In genomic region chr16:27402569-27402963, GRCh38 we compare ENCODE assay signal across 1 cellular context.
TF ChIP-seq lines count a peak whose summit lies in the region.

No MANE protein-coding gene starts in this region.

TF ChIP-seq in WTC11, 78 proteins besides CTCF, POLR2A, EP300 and RAD21 (continued from another document):
- TF ChIP-seq, protein P1, sequence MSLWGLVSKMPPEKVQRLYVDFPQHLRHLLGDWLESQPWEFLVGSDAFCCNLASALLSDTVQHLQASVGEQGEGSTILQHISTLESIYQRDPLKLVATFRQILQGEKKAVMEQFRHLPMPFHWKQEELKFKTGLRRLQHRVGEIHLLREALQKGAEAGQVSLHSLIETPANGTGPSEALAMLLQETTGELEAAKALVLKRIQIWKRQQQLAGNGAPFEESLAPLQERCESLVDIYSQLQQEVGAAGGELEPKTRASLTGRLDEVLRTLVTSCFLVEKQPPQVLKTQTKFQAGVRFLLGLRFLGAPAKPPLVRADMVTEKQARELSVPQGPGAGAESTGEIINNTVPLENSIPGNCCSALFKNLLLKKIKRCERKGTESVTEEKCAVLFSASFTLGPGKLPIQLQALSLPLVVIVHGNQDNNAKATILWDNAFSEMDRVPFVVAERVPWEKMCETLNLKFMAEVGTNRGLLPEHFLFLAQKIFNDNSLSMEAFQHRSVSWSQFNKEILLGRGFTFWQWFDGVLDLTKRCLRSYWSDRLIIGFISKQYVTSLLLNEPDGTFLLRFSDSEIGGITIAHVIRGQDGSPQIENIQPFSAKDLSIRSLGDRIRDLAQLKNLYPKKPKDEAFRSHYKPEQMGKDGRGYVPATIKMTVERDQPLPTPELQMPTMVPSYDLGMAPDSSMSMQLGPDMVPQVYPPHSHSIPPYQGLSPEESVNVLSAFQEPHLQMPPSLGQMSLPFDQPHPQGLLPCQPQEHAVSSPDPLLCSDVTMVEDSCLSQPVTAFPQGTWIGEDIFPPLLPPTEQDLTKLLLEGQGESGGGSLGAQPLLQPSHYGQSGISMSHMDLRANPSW (CRISPR knock-in tag; conservative IDR thresholded peaks at IDR 0.05; ENCODE audit: low read depth): no peak
- no peak for TF ChIP-seq ZNF416 (CRISPR knock-in tag; IDR thresholded peaks at IDR 0.05)
- TF ChIP-seq ARID4B (CRISPR knock-in tag; IDR thresholded peaks at IDR 0.05; ENCODE audit: borderline replicate concordance): no peak
- no peak for TF ChIP-seq ATF2 (CRISPR knock-in tag; IDR thresholded peaks at IDR 0.05; ENCODE audit: borderline replicate concordance, low read depth)
- no peak for TF ChIP-seq OVOL2 (CRISPR knock-in tag; IDR thresholded peaks at IDR 0.05; ENCODE audit: borderline replicate concordance)
- TF ChIP-seq, protein P2, sequence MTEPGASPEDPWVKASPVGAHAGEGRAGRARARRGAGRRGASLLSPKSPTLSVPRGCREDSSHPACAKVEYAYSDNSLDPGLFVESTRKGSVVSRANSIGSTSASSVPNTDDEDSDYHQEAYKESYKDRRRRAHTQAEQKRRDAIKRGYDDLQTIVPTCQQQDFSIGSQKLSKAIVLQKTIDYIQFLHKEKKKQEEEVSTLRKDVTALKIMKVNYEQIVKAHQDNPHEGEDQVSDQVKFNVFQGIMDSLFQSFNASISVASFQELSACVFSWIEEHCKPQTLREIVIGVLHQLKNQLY (CRISPR knock-in tag; IDR thresholded peaks at IDR 0.05): no peak
- no peak for TF ChIP-seq CBFB (CRISPR knock-in tag; IDR thresholded peaks at IDR 0.05; ENCODE audit: low read depth)
- no peak for TF ChIP-seq GTF2I (CRISPR knock-in tag; conservative IDR thresholded peaks at IDR 0.05)
- TF ChIP-seq CDX4 (CRISPR knock-in tag; IDR thresholded peaks at IDR 0.05; ENCODE audit: borderline replicate concordance): no peak
